20 cellular contexts compared by ENCODE assay signal in the genomic region with DNA sequence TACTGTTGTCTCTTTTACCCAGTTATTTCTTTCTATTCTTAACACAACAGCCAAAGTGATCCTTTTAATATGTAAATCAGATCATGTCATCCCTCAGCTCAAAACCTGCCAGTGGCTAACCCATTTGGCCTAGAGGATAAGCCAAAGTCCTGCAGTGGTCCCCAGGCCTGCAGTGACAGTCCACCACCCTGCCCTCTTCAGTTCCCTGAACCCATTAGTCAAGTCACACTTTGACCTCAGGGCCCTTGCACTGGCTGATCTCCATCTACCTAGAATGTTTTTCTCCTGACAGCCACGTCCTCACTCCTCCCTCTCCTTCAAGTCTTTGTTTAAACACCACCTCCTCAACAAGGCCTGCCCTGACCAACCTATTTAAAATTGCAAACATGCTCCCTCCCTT. TPM values are rescaled to one million over a fixed set of nuclear protein-coding genes. Genes with fewer than 3 reads are reported as not detected.
A peak's percentile ranks its signal among the peaks of the same experiment; 100 is the strongest.
DNase-seq lines count a peak whose midpoint lies in the region; ATAC-seq, FAIRE-seq and TF ChIP-seq lines count a peak whose summit lies in the region.
"Had no signal": no experiment of that assay in that cellular context is flagged by ENCODE, and none has a peak within 500 bp of the region (broad histone marks: within the 10 kb centered on the region; RNA-seq: fewer than 3 reads in every experiment).

No MANE protein-coding gene starts in this region.

- H3K4me1 ChIP-seq in HepG2 (ENCODE audit: insufficient read depth, low read length) = peaks cover 41% of the 10 kb centered on the region

- peaks cover 2% of the 10 kb centered on the region; the same call in 1 of the 2 replicates for H4K20me1 ChIP-seq in HepG2 (ENCODE audit: insufficient read depth, low read length)

- peaks cover 45% of the 10 kb centered on the region for H3K79me2 ChIP-seq in HepG2 (ENCODE audit: insufficient read depth, low read length)

- TF ChIP-seq EP300 in HepG2 (IDR thresholded peaks at IDR 0.05; ENCODE audit: low read depth in 2 of 2, low read length in 2 of 2) (no peak), HepG2 (CRISPR knock-in tag; IDR thresholded peaks at IDR 0.05; ENCODE audit: borderline replicate concordance) (no peak)

- TF ChIP-seq RAD21 in HepG2 (CRISPR knock-in tag; IDR thresholded peaks at IDR 0.05) = no peak

- DNase-seq in stimulated activated naive CD8-positive, alpha-beta T cell treated with anti-CD3 and anti-CD28 coated beads, Interleukin-15, Interleukin-2, amounts not matched to agents 100 U/mL and 50 U/mL, for 24 hours = no peak
- DNase-seq in activated B cell treated with CpG ODN at 0.5 μM for 24 hours (no peak), HepG2 (ENCODE audit: low spot score) (no peak), NCI-H1930 (lab: John Stamatoyannopoulos, UW) (no peak)
- DNase-seq: activated gamma-delta T cell, caudate nucleus, DND-41, esophagus squamous epithelium, H9, kidney glomerular epithelial cell, mesenchymal stem cell, NCI-H187 treated with DMSO at 0.1 percent for 48 hours, NCI-H2227 treated with DMSO at 0.1 percent for 48 hours, NCI-H774 had no signal

- peaks cover 54% of the 10 kb centered on the region for H3K4me1 Mint-ChIP-seq in stimulated activated naive CD8-positive, alpha-beta T cell treated with anti-CD3 and anti-CD28 coated beads, Interleukin-15, Interleukin-2, amounts not matched to agents 100 ng/mL and 50 ng/mL, for 24 hours (ENCODE audit: low read depth)
- peaks cover 55% of the 10 kb centered on the region for H3K4me1 Mint-ChIP-seq in activated B cell treated with CpG ODN at 0.5 μM for 24 hours

- H3K36me3 ChIP-seq in HepG2 (replicated peaks in 1 of 2; ENCODE audit: control insufficient read depth in 1 of 2, insufficient read depth in 2 of 2, low read length in 2 of 2) = peaks cover 13 to 29% of the 10 kb centered on the region in 2 experiments
- H3K36me3 ChIP-seq: thoracic aorta had no signal

- intact Hi-C loops in activated B cell treated with CpG ODN at 0.5 μM for 24 hours (cut with micrococcal nuclease) = loop anchor here (2.0 kb wide), 1 partner anchor 19 kb away; no protein-coding TSS in a partner anchor
- intact Hi-C loops in HepG2 (cut with micrococcal nuclease; ENCODE audit: unreplicated experiment) = no loop called here

- in situ Hi-C loops in HepG2 (cut with HindIII; ENCODE audit: extremely low pct_ligation_motif_present, low pct_unique_long_range_greater_than_20kb) = no loop called here

- no peak overlapping the region for H3K4me3 Mint-ChIP-seq in stimulated activated naive CD8-positive, alpha-beta T cell treated with anti-CD3 and anti-CD28 coated beads, Interleukin-15, Interleukin-2, amounts not matched to agents 100 ng/mL and 50 ng/mL, for 24 hours
- H3K4me3 Mint-ChIP-seq in activated B cell treated with CpG ODN at 0.5 μM for 24 hours = no peak overlapping the region
- H3K4me3 Mint-ChIP-seq: nephron had no signal

- POLR2A ChIA-PET in activated B cell treated with CpG ODN at 0.5 μM for 24 hours (lab: Charles Lee) = interaction anchor here (0.9 kb wide), 1 partner anchor 12 kb away, joined by 5 read pairs; no protein-coding TSS in a partner anchor
- POLR2A ChIA-PET in HepG2 (lab: Yijun Ruan, JAX) = no interaction called here

- H2AFZ ChIP-seq in HepG2 (ENCODE audit: low read length) = no peak overlapping the region

- CTCF ChIA-PET in activated B cell treated with CpG ODN at 0.5 μM for 24 hours (lab: Charles Lee) = interaction anchor here (1.6 kb wide), 1 partner anchor 54 kb away, joined by 7 read pairs; no protein-coding TSS in a partner anchor
- CTCF ChIA-PET in HepG2 (lab: Yijun Ruan, JAX; ENCODE audit: low intra/inter-chr PET ratio, low total read pairs) = no interaction called here

- H3K27me3 Mint-ChIP-seq in stimulated activated naive CD8-positive, alpha-beta T cell treated with anti-CD3 and anti-CD28 coated beads, Interleukin-15, Interleukin-2, amounts not matched to agents 100 ng/mL and 50 ng/mL, for 24 hours = no peaks in the 10 kb centered on the region
- H3K27me3 Mint-ChIP-seq in activated B cell treated with CpG ODN at 0.5 μM for 24 hours = no peaks in the 10 kb centered on the region

- no peak overlapping the region for H3K27ac ChIP-seq in HepG2 (ENCODE audit: extremely low read length, insufficient read depth, low read length)
- H3K27ac ChIP-seq: thoracic aorta had no signal

- TF ChIP-seq CTCF in activated B cell treated with CpG ODN at 0.5 μM for 24 hours (IDR thresholded peaks at IDR 0.05) (no peak), HepG2 (CRISPR knock-in tag; IDR thresholded peaks at IDR 0.05) (no peak)

- no peak for FAIRE-seq in HepG2 (lab: Jason Lieb, UNC)

- BruUV-seq in HepG2 (replicated peaks; lab: Mats Ljungman, UMichigan) = no TSS peak

- WGBS in HepG2 (ENCODE audit: low lambda C conversion rate) = 69% methylated on average over 1 of the region's 1 CpG

- no peak for TF ChIP-seq POLR2A in HepG2 (IDR thresholded peaks at IDR 0.05; ENCODE audit: insufficient read depth in 1 of 2, low read depth in 2 of 2, low read length in 2 of 2)

- no peaks in the 10 kb centered on the region for H3K9me3 ChIP-seq in HepG2 (ENCODE audit: low read length)
- H3K9me3 ChIP-seq: esophagus squamous epithelium, thoracic aorta had no signal

- H3K27ac Mint-ChIP-seq in stimulated activated naive CD8-positive, alpha-beta T cell treated with anti-CD3 and anti-CD28 coated beads, Interleukin-15, Interleukin-2, amounts not matched to agents 100 ng/mL and 50 ng/mL, for 24 hours = peak overlapping the region; percentile 93
- peak overlapping the region; percentile 89 for H3K27ac Mint-ChIP-seq in activated B cell treated with CpG ODN at 0.5 μM for 24 hours

- H3K4me2 ChIP-seq in HepG2 (ENCODE audit: low read depth, low read length) = no peak overlapping the region

- H3K4me3 ChIP-seq in HepG2 (replicated peaks in 1 of 3; ENCODE audit: insufficient read depth in 1 of 3, low read depth in 2 of 3, low read length in 3 of 3) = no peak overlapping the region
- H3K4me3 ChIP-seq: esophagus squamous epithelium, thoracic aorta had no signal

- no peaks in the 10 kb centered on the region for H3K27me3 ChIP-seq in HepG2 (ENCODE audit: control insufficient read depth in 1 of 2, insufficient read depth in 2 of 2, low read length in 2 of 2)
- H3K27me3 ChIP-seq: esophagus squamous epithelium had no signal

- H3K36me3 Mint-ChIP-seq in stimulated activated naive CD8-positive, alpha-beta T cell treated with anti-CD3 and anti-CD28 coated beads, Interleukin-15, Interleukin-2, amounts not matched to agents 100 ng/mL and 50 ng/mL, for 24 hours (ENCODE audit: low read depth) = no peaks in the 10 kb centered on the region
- no peaks in the 10 kb centered on the region for H3K36me3 Mint-ChIP-seq in activated B cell treated with CpG ODN at 0.5 μM for 24 hours (ENCODE audit: low read depth)

- no peak for ATAC-seq in stimulated activated naive CD8-positive, alpha-beta T cell treated with anti-CD3 and anti-CD28 coated beads, Interleukin-15, Interleukin-2, amounts not matched to agents 100 U/mL and 50 U/mL, for 24 hours
- ATAC-seq in activated B cell treated with CpG ODN at 0.5 μM for 24 hours (ENCODE audit: low read depth) (no peak), HepG2 (no peak), HG02970 (IDR thresholded peaks at IDR 0.05; ENCODE audit: low FRiP score, unreplicated experiment) (no peak), esophagus mucosa (no peak)
- ATAC-seq: sciatic nerve had no signal

- no peak overlapping the region for H3K9ac ChIP-seq in HepG2 (ENCODE audit: insufficient read depth, low read depth, low read length)

- no peaks in the 10 kb centered on the region for H3K9me3 Mint-ChIP-seq in stimulated activated naive CD8-positive, alpha-beta T cell treated with anti-CD3 and anti-CD28 coated beads, Interleukin-15, Interleukin-2, amounts not matched to agents 100 ng/mL and 50 ng/mL, for 24 hours
- H3K9me3 Mint-ChIP-seq in activated B cell treated with CpG ODN at 0.5 μM for 24 hours = no peaks in the 10 kb centered on the region
- H3K9me3 Mint-ChIP-seq: H9, nephron had no signal

TF ChIP-seq in HepG2, 621 proteins besides CTCF, POLR2A, EP300 and RAD21:
- TF ChIP-seq RCOR2 (CRISPR knock-in tag; IDR thresholded peaks at IDR 0.05) (peak; percentile 17; the same call in 1 of the 2 replicates), TP53 (CRISPR knock-in tag; conservative IDR thresholded peaks at IDR 0.05) (no peak), KDM1A (CRISPR knock-in tag; IDR thresholded peaks at IDR 0.05) (0 out of 2 replicates have a peak, but pooled peaks have one; percentile 19), ZMYM3 (CRISPR knock-in tag; IDR thresholded peaks at IDR 0.05) (peak; percentile 9; the same call in 1 of the 2 replicates)

RNA-seq across cellular contexts. Expression of a gene that starts 9.5 kb away (rescaled TPM):
- total RNA-seq in activated B cell treated with CpG ODN at 0.5 μM for 24 hours (16.2 and 16.6 TPM in 2 replicates), HepG2 (2016; rRNA removed; fragmentation: Illumina TruSeq; extraction: Trizol) (23.3 and 26.4 TPM in 2 replicates), esophagus mucosa (61.9 TPM)
- 6.9 and 11.0 TPM in 2 replicates for total RNA-seq in HepG2 (2016; cell fraction: cytosol; rRNA removed; fragmentation: Illumina TruSeq; extraction: Trizol; ENCODE audit: low read depth)
- total RNA-seq in HepG2 (2016; cell fraction: insoluble cytoplasmic fraction; rRNA removed; fragmentation: Illumina TruSeq; extraction: Trizol) = 22.5 and 23.8 TPM in 2 replicates
- 27.6 and 31.1 TPM in 2 replicates for total RNA-seq in HepG2 (2016; cell fraction: membrane; rRNA removed; fragmentation: Illumina TruSeq; extraction: Trizol)
- total RNA-seq in HepG2 (2016; cell fraction: nucleus; rRNA removed; fragmentation: Illumina TruSeq; extraction: Trizol) = 22.1 and 26.5 TPM in 2 replicates
- 7.3 and 7.5 TPM in 2 replicates for polyA plus RNA-seq in HepG2 (2011; rRNA removed)
- 2.8 and 3.0 TPM in 2 replicates for polyA plus RNA-seq in HepG2 (2011; cell fraction: cytosol; rRNA removed)
- 10.6 and 11.6 TPM in 2 replicates for polyA plus RNA-seq in HepG2 (2011; cell fraction: nucleus; rRNA removed)
- 7.0 and 9.3 TPM in 2 replicates for polyA plus RNA-seq in HepG2 (2012)
- 10.0 and 14.5 TPM in 2 replicates for polyA plus RNA-seq in HepG2 (2016; cell fraction: cytosol; fragmentation: Illumina TruSeq; extraction: Trizol; ENCODE audit: low read depth)
- polyA plus RNA-seq in HepG2 (2016; cell fraction: insoluble cytoplasmic fraction; fragmentation: Illumina TruSeq; extraction: Trizol; ENCODE audit: low read depth) = 24.4 and 25.1 TPM in 2 replicates
- polyA plus RNA-seq in HepG2 (2016; cell fraction: membrane; fragmentation: Illumina TruSeq; extraction: Trizol; ENCODE audit: low read depth) = 20.9 and 23.0 TPM in 2 replicates
- polyA plus RNA-seq in HepG2 (2016; cell fraction: nucleus; fragmentation: Illumina TruSeq; extraction: Trizol; ENCODE audit: insufficient read depth, low read depth) = 32.8 and 32.9 TPM in 2 replicates
- 3.6 and 3.9 TPM in 2 replicates for polyA minus RNA-seq in HepG2 (2011; rRNA and poly(A)+ RNA removed; ENCODE audit: low replicate concordance)
- 4.0 and 4.3 TPM in 2 replicates for polyA minus RNA-seq in HepG2 (2011; cell fraction: cytosol; rRNA and poly(A)+ RNA removed)
- 19.2 and 20.6 TPM in 2 replicates for polyA minus RNA-seq in HepG2 (2011; cell fraction: nucleus; rRNA and poly(A)+ RNA removed)
